In genomic region chr4:168505996-168506395, GRCh38 we compare ENCODE assay signal across 2 cellular contexts.
TF ChIP-seq lines count a peak whose summit lies in the region.

No MANE protein-coding gene starts in this region.

TF ChIP-seq in IMR-90, 13 proteins besides CTCF, POLR2A, EP300 and RAD21:
- TF ChIP-seq CEBPB (IDR thresholded peaks at IDR 0.05; ENCODE audit: low read depth, low read length): peak; percentile 73
- TF ChIP-seq, protein P1, sequence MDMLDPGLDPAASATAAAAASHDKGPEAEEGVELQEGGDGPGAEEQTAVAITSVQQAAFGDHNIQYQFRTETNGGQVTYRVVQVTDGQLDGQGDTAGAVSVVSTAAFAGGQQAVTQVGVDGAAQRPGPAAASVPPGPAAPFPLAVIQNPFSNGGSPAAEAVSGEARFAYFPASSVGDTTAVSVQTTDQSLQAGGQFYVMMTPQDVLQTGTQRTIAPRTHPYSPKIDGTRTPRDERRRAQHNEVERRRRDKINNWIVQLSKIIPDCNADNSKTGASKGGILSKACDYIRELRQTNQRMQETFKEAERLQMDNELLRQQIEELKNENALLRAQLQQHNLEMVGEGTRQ (IDR thresholded peaks at IDR 0.05; ENCODE audit: low read depth, low read length): no peak
TF ChIP-seq in IMR-90: peak in this region for 1.

TF ChIP-seq in H1, 55 proteins besides CTCF, POLR2A, EP300 and RAD21:
- TF ChIP-seq CEBPB (IDR thresholded peaks at IDR 0.05; ENCODE audit: low read depth, low read length) (peak; percentile 21; the same call in 1 of the 2 replicates), CBX5 (IDR thresholded peaks at IDR 0.05; ENCODE audit: low read depth, low read length) (no peak)
